20 cellular contexts compared by ENCODE assay signal in genomic region chr1:218400624-218401023, GRCh38. TPM values are rescaled to one million over a fixed set of nuclear protein-coding genes. Genes with fewer than 3 reads are reported as not detected.
DNase-seq lines count a peak whose midpoint lies in the region; ATAC-seq and TF ChIP-seq lines count a peak whose summit lies in the region.
"Had no signal": no experiment of that assay in that cellular context is flagged by ENCODE, and none has a peak within 500 bp of the region (broad histone marks: within the 10 kb centered on the region; RNA-seq: fewer than 3 reads in every experiment).

No MANE protein-coding gene starts in this region.

- no peak for ATAC-seq in Right ventricle myocardium superior (ENCODE audit: poor library complexity)
- ATAC-seq in HG03139 (IDR thresholded peaks at IDR 0.05; ENCODE audit: unreplicated experiment) = no peak
- ATAC-seq: CD8-positive, alpha-beta T cell; GM12878 had no signal

- H3K4me1 ChIP-seq in cardiac muscle cell (ENCODE audit: low read depth) (peaks cover 35% of the 10 kb centered on the region), stomach smooth muscle (ENCODE audit: control insufficient read depth, insufficient read depth, low read length) (peaks cover 31% of the 10 kb centered on the region)

- peak overlapping the region; percentile 76 for H3K27ac ChIP-seq in cardiac muscle cell
- peak overlapping the region; percentile 75 for H3K27ac ChIP-seq in stomach smooth muscle (ENCODE audit: low read length)
- H3K27ac ChIP-seq: 22Rv1, BLaER1, C4-2B, GM23248 had no signal

- H3K36me3 ChIP-seq in cardiac muscle cell = peaks cover 18% of the 10 kb centered on the region
- H3K36me3 ChIP-seq in stomach smooth muscle (ENCODE audit: control insufficient read depth in 2 of 2, insufficient read depth in 2 of 2, low read length in 2 of 2) = no peaks in the 10 kb centered on the region
- H3K36me3 ChIP-seq: BLaER1 had no signal

- H3K9me3 ChIP-seq in cardiac muscle cell (ENCODE audit: low read depth) (no peaks in the 10 kb centered on the region), stomach smooth muscle (ENCODE audit: control insufficient read depth in 2 of 2, low read length in 2 of 2) (no peaks in the 10 kb centered on the region)
- H3K9me3 ChIP-seq: BLaER1 had no signal

- no peak overlapping the region for H3K9ac ChIP-seq in stomach smooth muscle (ENCODE audit: low read length in 2 of 2)
- H3K9ac ChIP-seq: BLaER1, GM23248 had no signal

- no peak for TF ChIP-seq CTCF in cardiac muscle cell (IDR thresholded peaks at IDR 0.05; ENCODE audit: low read depth, low read length)

- intact Hi-C loops in Right ventricle myocardium superior (cut with DNase I) = no loop called here

- H3K27me3 ChIP-seq in cardiac muscle cell (no peaks in the 10 kb centered on the region), stomach smooth muscle (ENCODE audit: control insufficient read depth in 1 of 2, insufficient read depth in 2 of 2, low read length in 2 of 2) (no peaks in the 10 kb centered on the region)
- H3K27me3 ChIP-seq: BLaER1 had no signal

- DNase-seq in cardiac muscle cell (ENCODE audit: low read depth in 1 of 2, low spot score in 1 of 2) (no peak), Right ventricle myocardium superior (no peak), myocyte (ENCODE audit: low read depth) (peak; percentile 52), nucleus accumbens (lab: John Stamatoyannopoulos, UW) (no peak)
- DNase-seq: Caco-2; CD4-positive, CD25-positive, alpha-beta regulatory T cell; CD8-positive, alpha-beta T cell; DMS 273 treated with DMSO at 0.1 percent for 48 hours; DMS79; EL; GDM1; GM23248; H7; HCEC 1CT had no signal

- H3K4me3 ChIP-seq in cardiac muscle cell = no peak overlapping the region
- no peak overlapping the region for H3K4me3 ChIP-seq in stomach smooth muscle (ENCODE audit: low read length in 2 of 2)
- H3K4me3 ChIP-seq: BLaER1, GM12878, GM23248 had no signal

RNA-seq across cellular contexts. Expression of gene TGFB2, which starts 55.5 kb away (rescaled TPM):
- total RNA-seq in cardiac muscle cell (107 and 171 TPM in 2 replicates), Right ventricle myocardium superior (1.5 TPM), myocyte (18.4 and 20.8 TPM in 2 replicates)
- polyA plus RNA-seq in cardiac muscle cell = 132 and 210 TPM in 2 replicates
- polyA plus RNA-seq in myocyte (2012) = 51.5 TPM
- total RNA-seq: CD4-positive, CD25-positive, alpha-beta regulatory T cell; CD8-positive, alpha-beta T cell had no signal
- polyA plus RNA-seq: CD4-positive, CD25-positive, alpha-beta regulatory T cell had no signal
